ENCODE assay signal across 1 cellular context in the genomic region with DNA sequence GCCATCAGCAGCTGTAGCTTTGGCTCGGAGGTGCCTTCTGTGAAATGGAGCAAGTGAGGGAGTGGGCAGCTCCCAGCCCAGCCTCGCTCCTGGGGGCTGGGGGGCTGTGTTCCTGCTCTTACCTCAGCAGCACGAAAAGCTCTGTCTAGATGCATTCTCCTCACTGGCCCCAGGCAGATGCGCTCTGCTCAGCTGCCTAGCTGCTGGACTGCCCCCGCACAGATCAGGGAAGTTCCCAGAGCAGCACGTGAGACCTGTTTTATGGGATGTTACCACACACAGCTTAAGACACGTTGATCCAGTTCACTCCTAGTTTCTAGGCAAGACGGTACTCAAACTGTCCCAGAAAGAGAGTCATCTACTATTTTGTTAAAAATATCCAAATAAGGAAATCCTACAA.
TF ChIP-seq lines count a peak whose summit lies in the region.

No MANE protein-coding gene starts in this region.

TF ChIP-seq in GM12878, 131 proteins besides CTCF, POLR2A, EP300 and RAD21 (continued from another document and continues in another):
- TF ChIP-seq, protein P1, sequence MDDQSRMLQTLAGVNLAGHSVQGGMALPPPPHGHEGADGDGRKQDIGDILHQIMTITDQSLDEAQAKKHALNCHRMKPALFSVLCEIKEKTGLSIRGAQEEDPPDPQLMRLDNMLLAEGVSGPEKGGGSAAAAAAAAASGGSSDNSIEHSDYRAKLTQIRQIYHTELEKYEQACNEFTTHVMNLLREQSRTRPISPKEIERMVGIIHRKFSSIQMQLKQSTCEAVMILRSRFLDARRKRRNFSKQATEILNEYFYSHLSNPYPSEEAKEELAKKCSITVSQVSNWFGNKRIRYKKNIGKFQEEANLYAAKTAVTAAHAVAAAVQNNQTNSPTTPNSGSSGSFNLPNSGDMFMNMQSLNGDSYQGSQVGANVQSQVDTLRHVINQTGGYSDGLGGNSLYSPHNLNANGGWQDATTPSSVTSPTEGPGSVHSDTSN (IDR thresholded peaks at IDR 0.05; ENCODE audit: insufficient replicate concordance, low read depth, low read length) = no peak
- TF ChIP-seq SREBF1 (IDR thresholded peaks at IDR 0.05; ENCODE audit: low read length) (no peak), SUPT20H (IDR thresholded peaks at IDR 0.05; ENCODE audit: borderline replicate concordance, control insufficient read depth, low read depth, low read length) (no peak), EZH2 (IDR thresholded peaks at IDR 0.05; ENCODE audit: borderline replicate concordance, control insufficient read depth, low read depth, low read length) (no peak), ASH2L (IDR thresholded peaks at IDR 0.05; ENCODE audit: borderline replicate concordance, low read depth) (no peak), POLR2AphosphoS5 (IDR thresholded peaks at IDR 0.05; ENCODE audit: low read length) (peak; percentile 88), NR2C2 (IDR thresholded peaks at IDR 0.05; ENCODE audit: borderline replicate concordance, control insufficient read depth, insufficient read length, low read depth) (no peak), PAX8 (IDR thresholded peaks at IDR 0.05) (no peak), IRF4 (IDR thresholded peaks at IDR 0.05; ENCODE audit: low read depth, low read length) (no peak), MTA2 (IDR thresholded peaks at IDR 0.05; ENCODE audit: low read depth) (no peak), ZBED1 (IDR thresholded peaks at IDR 0.05; ENCODE audit: borderline replicate concordance) (no peak; the same call in 1 of the 2 replicates), SIN3A (IDR thresholded peaks at IDR 0.05; ENCODE audit: low read depth, low read length) (no peak), RAD51 (IDR thresholded peaks at IDR 0.05) (peak; percentile 52), WRNIP1 (IDR thresholded peaks at IDR 0.05; ENCODE audit: borderline replicate concordance, low read depth, low read length) (no peak), CBX5 (IDR thresholded peaks at IDR 0.05; ENCODE audit: low read depth) (no peak), SP1 (IDR thresholded peaks at IDR 0.05; ENCODE audit: low read depth, low read length) (no peak), MXI1 (IDR thresholded peaks at IDR 0.05; ENCODE audit: low read depth, low read length) (no peak), NFXL1 (IDR thresholded peaks at IDR 0.05; ENCODE audit: borderline replicate concordance) (no peak), ZNF274 (IDR thresholded peaks at IDR 0.05; ENCODE audit: insufficient read depth, insufficient read length) (no peak), ZNF24 (IDR thresholded peaks at IDR 0.05) (no peak), MYB (IDR thresholded peaks at IDR 0.05; ENCODE audit: borderline replicate concordance, low read depth, low read length) (no peak), MEF2B (IDR thresholded peaks at IDR 0.05; ENCODE audit: partially characterized antibody, poor library complexity, severe bottlenecking) (no peak), ESRRA (IDR thresholded peaks at IDR 0.05; ENCODE audit: low read length) (no peak), SREBF2 (IDR thresholded peaks at IDR 0.05; ENCODE audit: low read length) (no peak), TAF1 (IDR thresholded peaks at IDR 0.05; ENCODE audit: borderline replicate concordance, low read depth, low read length) (peak; percentile 43; the same call in 1 of the 2 replicates), ZSCAN29 (IDR thresholded peaks at IDR 0.05) (no peak), BCL11A (IDR thresholded peaks at IDR 0.05; ENCODE audit: low read depth, low read length) (no peak), CHD1 (IDR thresholded peaks at IDR 0.05; ENCODE audit: low read depth, low read length) (no peak), CBX3 (IDR thresholded peaks at IDR 0.05; ENCODE audit: borderline replicate concordance, low read depth) (no peak), CHD2 (IDR thresholded peaks at IDR 0.05; ENCODE audit: borderline replicate concordance, low read depth, low read length) (no peak), GABPA (IDR thresholded peaks at IDR 0.05; ENCODE audit: low read depth) (no peak), IKZF1 (conservative IDR thresholded peaks at IDR 0.05) (peak; percentile 83), CREM (IDR thresholded peaks at IDR 0.05; ENCODE audit: low read depth) (peak; percentile 36; the same call in 1 of the 2 replicates), NFIC (IDR thresholded peaks at IDR 0.05; ENCODE audit: low read depth, low read length) (no peak), YY1 (IDR thresholded peaks at IDR 0.05; ENCODE audit: low read depth, low read length) (0 out of 2 replicates have a peak, but pooled peaks have one; percentile 17), ZZZ3 (IDR thresholded peaks at IDR 0.05; ENCODE audit: control insufficient read depth, insufficient read length, low read depth) (no peak), DPF2 (IDR thresholded peaks at IDR 0.05) (no peak), ZNF622 (IDR thresholded peaks at IDR 0.05) (no peak), SIX5 (IDR thresholded peaks at IDR 0.05; ENCODE audit: low read depth, low read length, severe bottlenecking) (no peak), JUNB (IDR thresholded peaks at IDR 0.05) (no peak)
- TF ChIP-seq, protein P2, sequence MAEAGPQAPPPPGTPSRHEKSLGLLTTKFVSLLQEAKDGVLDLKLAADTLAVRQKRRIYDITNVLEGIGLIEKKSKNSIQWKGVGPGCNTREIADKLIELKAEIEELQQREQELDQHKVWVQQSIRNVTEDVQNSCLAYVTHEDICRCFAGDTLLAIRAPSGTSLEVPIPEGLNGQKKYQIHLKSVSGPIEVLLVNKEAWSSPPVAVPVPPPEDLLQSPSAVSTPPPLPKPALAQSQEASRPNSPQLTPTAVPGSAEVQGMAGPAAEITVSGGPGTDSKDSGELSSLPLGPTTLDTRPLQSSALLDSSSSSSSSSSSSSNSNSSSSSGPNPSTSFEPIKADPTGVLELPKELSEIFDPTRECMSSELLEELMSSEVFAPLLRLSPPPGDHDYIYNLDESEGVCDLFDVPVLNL (IDR thresholded peaks at IDR 0.05; ENCODE audit: low read depth, low read length) = no peak
- TF ChIP-seq, protein P3, sequence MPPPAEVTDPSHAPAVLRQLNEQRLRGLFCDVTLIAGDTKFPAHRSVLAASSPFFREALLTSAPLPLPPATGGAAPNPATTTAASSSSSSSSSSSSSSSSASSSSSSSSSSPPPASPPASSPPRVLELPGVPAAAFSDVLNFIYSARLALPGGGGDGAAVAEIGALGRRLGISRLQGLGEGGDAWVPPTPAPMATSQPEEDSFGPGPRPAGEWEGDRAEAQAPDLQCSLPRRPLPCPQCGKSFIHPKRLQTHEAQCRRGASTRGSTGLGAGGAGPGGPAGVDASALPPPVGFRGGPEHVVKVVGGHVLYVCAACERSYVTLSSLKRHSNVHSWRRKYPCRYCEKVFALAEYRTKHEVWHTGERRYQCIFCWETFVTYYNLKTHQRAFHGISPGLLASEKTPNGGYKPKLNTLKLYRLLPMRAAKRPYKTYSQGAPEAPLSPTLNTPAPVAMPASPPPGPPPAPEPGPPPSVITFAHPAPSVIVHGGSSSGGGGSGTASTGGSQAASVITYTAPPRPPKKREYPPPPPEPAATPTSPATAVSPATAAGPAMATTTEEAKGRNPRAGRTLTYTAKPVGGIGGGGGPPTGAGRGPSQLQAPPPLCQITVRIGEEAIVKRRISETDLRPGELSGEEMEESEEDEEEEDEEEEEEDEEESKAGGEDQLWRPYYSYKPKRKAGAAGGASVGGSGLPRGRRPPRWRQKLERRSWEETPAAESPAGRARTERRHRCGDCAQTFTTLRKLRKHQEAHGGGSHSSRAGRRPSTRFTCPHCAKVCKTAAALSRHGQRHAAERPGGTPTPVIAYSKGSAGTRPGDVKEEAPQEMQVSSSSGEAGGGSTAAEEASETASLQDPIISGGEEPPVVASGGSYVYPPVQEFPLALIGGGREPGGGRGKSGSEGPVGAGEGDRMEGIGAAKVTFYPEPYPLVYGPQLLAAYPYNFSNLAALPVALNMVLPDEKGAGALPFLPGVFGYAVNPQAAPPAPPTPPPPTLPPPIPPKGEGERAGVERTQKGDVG (CRISPR knock-in tag; IDR thresholded peaks at IDR 0.05) = no peak
- TF ChIP-seq, protein P4, sequence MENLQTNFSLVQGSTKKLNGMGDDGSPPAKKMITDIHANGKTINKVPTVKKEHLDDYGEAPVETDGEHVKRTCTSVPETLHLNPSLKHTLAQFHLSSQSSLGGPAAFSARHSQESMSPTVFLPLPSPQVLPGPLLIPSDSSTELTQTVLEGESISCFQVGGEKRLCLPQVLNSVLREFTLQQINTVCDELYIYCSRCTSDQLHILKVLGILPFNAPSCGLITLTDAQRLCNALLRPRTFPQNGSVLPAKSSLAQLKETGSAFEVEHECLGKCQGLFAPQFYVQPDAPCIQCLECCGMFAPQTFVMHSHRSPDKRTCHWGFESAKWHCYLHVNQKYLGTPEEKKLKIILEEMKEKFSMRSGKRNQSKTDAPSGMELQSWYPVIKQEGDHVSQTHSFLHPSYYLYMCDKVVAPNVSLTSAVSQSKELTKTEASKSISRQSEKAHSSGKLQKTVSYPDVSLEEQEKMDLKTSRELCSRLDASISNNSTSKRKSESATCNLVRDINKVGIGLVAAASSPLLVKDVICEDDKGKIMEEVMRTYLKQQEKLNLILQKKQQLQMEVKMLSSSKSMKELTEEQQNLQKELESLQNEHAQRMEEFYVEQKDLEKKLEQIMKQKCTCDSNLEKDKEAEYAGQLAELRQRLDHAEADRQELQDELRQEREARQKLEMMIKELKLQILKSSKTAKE (IDR thresholded peaks at IDR 0.05; ENCODE audit: low read depth, poor library complexity, severe bottlenecking) = no peak
- TF ChIP-seq, protein P5, sequence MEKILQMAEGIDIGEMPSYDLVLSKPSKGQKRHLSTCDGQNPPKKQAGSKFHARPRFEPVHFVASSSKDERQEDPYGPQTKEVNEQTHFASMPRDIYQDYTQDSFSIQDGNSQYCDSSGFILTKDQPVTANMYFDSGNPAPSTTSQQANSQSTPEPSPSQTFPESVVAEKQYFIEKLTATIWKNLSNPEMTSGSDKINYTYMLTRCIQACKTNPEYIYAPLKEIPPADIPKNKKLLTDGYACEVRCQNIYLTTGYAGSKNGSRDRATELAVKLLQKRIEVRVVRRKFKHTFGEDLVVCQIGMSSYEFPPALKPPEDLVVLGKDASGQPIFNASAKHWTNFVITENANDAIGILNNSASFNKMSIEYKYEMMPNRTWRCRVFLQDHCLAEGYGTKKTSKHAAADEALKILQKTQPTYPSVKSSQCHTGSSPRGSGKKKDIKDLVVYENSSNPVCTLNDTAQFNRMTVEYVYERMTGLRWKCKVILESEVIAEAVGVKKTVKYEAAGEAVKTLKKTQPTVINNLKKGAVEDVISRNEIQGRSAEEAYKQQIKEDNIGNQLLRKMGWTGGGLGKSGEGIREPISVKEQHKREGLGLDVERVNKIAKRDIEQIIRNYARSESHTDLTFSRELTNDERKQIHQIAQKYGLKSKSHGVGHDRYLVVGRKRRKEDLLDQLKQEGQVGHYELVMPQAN (conservative IDR thresholded peaks at IDR 0.05) = no peak
- TF ChIP-seq, protein P6, sequence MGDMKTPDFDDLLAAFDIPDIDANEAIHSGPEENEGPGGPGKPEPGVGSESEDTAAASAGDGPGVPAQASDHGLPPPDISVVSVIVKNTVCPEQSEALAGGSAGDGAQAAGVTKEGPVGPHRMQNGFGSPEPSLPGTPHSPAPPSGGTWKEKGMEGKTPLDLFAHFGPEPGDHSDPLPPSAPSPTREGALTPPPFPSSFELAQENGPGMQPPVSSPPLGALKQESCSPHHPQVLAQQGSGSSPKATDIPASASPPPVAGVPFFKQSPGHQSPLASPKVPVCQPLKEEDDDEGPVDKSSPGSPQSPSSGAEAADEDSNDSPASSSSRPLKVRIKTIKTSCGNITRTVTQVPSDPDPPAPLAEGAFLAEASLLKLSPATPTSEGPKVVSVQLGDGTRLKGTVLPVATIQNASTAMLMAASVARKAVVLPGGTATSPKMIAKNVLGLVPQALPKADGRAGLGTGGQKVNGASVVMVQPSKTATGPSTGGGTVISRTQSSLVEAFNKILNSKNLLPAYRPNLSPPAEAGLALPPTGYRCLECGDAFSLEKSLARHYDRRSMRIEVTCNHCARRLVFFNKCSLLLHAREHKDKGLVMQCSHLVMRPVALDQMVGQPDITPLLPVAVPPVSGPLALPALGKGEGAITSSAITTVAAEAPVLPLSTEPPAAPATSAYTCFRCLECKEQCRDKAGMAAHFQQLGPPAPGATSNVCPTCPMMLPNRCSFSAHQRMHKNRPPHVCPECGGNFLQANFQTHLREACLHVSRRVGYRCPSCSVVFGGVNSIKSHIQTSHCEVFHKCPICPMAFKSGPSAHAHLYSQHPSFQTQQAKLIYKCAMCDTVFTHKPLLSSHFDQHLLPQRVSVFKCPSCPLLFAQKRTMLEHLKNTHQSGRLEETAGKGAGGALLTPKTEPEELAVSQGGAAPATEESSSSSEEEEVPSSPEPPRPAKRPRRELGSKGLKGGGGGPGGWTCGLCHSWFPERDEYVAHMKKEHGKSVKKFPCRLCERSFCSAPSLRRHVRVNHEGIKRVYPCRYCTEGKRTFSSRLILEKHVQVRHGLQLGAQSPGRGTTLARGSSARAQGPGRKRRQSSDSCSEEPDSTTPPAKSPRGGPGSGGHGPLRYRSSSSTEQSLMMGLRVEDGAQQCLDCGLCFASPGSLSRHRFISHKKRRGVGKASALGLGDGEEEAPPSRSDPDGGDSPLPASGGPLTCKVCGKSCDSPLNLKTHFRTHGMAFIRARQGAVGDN (IDR thresholded peaks at IDR 0.05) = no peak
- TF ChIP-seq, protein P7, sequence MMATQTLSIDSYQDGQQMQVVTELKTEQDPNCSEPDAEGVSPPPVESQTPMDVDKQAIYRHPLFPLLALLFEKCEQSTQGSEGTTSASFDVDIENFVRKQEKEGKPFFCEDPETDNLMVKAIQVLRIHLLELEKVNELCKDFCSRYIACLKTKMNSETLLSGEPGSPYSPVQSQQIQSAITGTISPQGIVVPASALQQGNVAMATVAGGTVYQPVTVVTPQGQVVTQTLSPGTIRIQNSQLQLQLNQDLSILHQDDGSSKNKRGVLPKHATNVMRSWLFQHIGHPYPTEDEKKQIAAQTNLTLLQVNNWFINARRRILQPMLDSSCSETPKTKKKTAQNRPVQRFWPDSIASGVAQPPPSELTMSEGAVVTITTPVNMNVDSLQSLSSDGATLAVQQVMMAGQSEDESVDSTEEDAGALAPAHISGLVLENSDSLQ (IDR thresholded peaks at IDR 0.05) = no peak
- TF ChIP-seq, protein P8, sequence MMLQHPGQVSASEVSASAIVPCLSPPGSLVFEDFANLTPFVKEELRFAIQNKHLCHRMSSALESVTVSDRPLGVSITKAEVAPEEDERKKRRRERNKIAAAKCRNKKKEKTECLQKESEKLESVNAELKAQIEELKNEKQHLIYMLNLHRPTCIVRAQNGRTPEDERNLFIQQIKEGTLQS (IDR thresholded peaks at IDR 0.05; ENCODE audit: borderline replicate concordance, extremely low read depth, low read depth, low read length) = no peak
- TF ChIP-seq, protein P9, sequence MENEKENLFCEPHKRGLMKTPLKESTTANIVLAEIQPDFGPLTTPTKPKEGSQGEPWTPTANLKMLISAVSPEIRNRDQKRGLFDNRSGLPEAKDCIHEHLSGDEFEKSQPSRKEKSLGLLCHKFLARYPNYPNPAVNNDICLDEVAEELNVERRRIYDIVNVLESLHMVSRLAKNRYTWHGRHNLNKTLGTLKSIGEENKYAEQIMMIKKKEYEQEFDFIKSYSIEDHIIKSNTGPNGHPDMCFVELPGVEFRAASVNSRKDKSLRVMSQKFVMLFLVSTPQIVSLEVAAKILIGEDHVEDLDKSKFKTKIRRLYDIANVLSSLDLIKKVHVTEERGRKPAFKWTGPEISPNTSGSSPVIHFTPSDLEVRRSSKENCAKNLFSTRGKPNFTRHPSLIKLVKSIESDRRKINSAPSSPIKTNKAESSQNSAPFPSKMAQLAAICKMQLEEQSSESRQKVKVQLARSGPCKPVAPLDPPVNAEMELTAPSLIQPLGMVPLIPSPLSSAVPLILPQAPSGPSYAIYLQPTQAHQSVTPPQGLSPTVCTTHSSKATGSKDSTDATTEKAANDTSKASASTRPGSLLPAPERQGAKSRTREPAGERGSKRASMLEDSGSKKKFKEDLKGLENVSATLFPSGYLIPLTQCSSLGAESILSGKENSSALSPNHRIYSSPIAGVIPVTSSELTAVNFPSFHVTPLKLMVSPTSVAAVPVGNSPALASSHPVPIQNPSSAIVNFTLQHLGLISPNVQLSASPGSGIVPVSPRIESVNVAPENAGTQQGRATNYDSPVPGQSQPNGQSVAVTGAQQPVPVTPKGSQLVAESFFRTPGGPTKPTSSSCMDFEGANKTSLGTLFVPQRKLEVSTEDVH (IDR thresholded peaks at IDR 0.05; ENCODE audit: low read depth, partially characterized antibody) = no peak
